In the genomic region with DNA sequence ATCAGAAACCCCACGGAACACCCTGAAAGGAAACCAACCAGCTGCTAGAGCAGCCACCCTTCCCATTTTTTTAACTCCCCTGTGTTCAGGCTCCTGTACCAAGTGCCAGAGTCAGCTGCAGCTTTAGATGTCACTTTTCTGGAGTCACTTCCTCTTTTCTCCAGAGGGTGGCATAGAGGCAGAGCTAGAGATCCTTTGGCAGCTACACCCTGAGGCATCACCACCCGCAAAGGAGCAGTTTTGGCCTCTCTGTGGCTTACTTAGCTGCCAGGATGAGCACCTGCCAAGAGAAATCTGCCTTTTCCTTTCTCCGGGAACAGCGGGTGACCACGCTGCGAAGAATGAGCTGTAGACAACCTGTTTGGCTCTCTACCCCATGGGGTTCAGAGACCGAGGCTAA, we compare ENCODE assay signal across 8 cellular contexts. TPM values are rescaled to one million over a fixed set of nuclear protein-coding genes. Genes with fewer than 3 reads are reported as not detected.
DNase-seq lines count a peak whose midpoint lies in the region; ATAC-seq and TF ChIP-seq lines count a peak whose summit lies in the region.

No MANE protein-coding gene starts in this region.

- DNase-seq in AG04449 (ENCODE audit: low read depth, low spot score): no peak
- DNase-seq in NCI-H2171 (lab: John Stamatoyannopoulos, UW): peak; percentile 73
- DNase-seq in dorsolateral prefrontal cortex: peak in 4 of 10 donors; percentile 4 to 34 (median 18)
- DNase-seq in trophoblast cell: peak; percentile 10 to 48
- DNase-seq in NCI-H226: no peak
- no peak for DNase-seq in activated CD4-positive, alpha-beta T cell treated with anti-CD3 and anti-CD28 coated beads, Interleukin-2, amount 50 U/mL, for 48 hours

- peak; percentile 37 for ATAC-seq in GM21360 (IDR thresholded peaks at IDR 0.05; ENCODE audit: unreplicated experiment)
- no peak for ATAC-seq in GM18519 (IDR thresholded peaks at IDR 0.05; ENCODE audit: low FRiP score, unreplicated experiment)

- H3K4me1 ChIP-seq in trophoblast cell (ENCODE audit: control insufficient read depth in 1 of 2, insufficient read depth in 2 of 2, low read length in 2 of 2): no peaks in the 10 kb centered on the region

- TF ChIP-seq CTCF in AG04449 (IDR thresholded peaks at IDR 0.05; ENCODE audit: insufficient read depth, low read length, missing control alignments): peak; percentile 7
- TF ChIP-seq CTCF in dorsolateral prefrontal cortex (IDR thresholded peaks at IDR 0.05 in 54 of 56, conservative IDR thresholded peaks at IDR 0.05 in 2 of 56; ENCODE audit: low read depth in 1 of 56, partially characterized antibody in 56 of 56): peak in 50 of 56 donors; percentile 15 to 59 (median 43)

- no peak overlapping the region for H3K14ac ChIP-seq in trophoblast cell (ENCODE audit: low read length)

- no peak overlapping the region for H3K4me2 ChIP-seq in trophoblast cell (ENCODE audit: low read length)

- H3K27me3 ChIP-seq in dorsolateral prefrontal cortex: peaks cover 0 to 93% (median 31%) of the 10 kb centered on the region in 45 donors
- H3K27me3 ChIP-seq in trophoblast cell (ENCODE audit: insufficient read depth, low read length): no peaks in the 10 kb centered on the region

- intact Hi-C loops in dorsolateral prefrontal cortex (cut with DNase I): loop anchor here (2.0 to 10.0 kb wide), 5 partner anchors 241 to 406 kb away; a partner anchor contains a TSS

- no peak overlapping the region for H2BK120ac ChIP-seq in trophoblast cell (ENCODE audit: insufficient read depth, low read length, poor library complexity)

- no peaks in the 10 kb centered on the region for H3K9me3 ChIP-seq in trophoblast cell (ENCODE audit: insufficient read depth, low read depth, low read length)

- POLR2A ChIA-PET in AG04449 (lab: Yijun Ruan, JAX): no interaction called here

- no peaks in the 10 kb centered on the region for H3K79me1 ChIP-seq in trophoblast cell (ENCODE audit: low read length)

- H2AFZ ChIP-seq in trophoblast cell (ENCODE audit: insufficient read depth, low read length, poor library complexity): no peak overlapping the region

- CTCF ChIA-PET in AG04449 (lab: Yijun Ruan, JAX): interaction anchor here (0.9 to 2.8 kb wide), 6 partner anchors 11 to 403 kb away, joined by 3 to 17 read pairs (median 4); no protein-coding TSS in a partner anchor

- H2BK5ac ChIP-seq in trophoblast cell (ENCODE audit: low read depth, low read length, poor library complexity): no peak overlapping the region

- no peak overlapping the region for H4K8ac ChIP-seq in trophoblast cell (ENCODE audit: low read depth, low read length)

- H3K9ac ChIP-seq in trophoblast cell (ENCODE audit: low read length): no peak overlapping the region

- no peak overlapping the region for H4K91ac ChIP-seq in trophoblast cell (ENCODE audit: low read depth, low read length)

- no peaks in the 10 kb centered on the region for H3K36me3 ChIP-seq in trophoblast cell (ENCODE audit: control insufficient read depth in 1 of 2, insufficient read depth in 2 of 2, low read length in 2 of 2)

- H3K27ac ChIP-seq in dorsolateral prefrontal cortex: no peak overlapping the region
- no peak overlapping the region for H3K27ac ChIP-seq in trophoblast cell (ENCODE audit: low read depth, low read length)

- no peak overlapping the region for H3K18ac ChIP-seq in trophoblast cell (ENCODE audit: low read length)

- no CpG with 5 or more reads among the region's 7 CpGs for WGBS in trophoblast cell (ENCODE audit: extremely low coverage, insufficient coverage, insufficient read length)

- no peaks in the 10 kb centered on the region for H3K79me2 ChIP-seq in trophoblast cell (ENCODE audit: control insufficient read depth, insufficient read depth, low read length, poor library complexity)

- H2AK5ac ChIP-seq in trophoblast cell (ENCODE audit: low read length): no peak overlapping the region

- H3K4ac ChIP-seq in trophoblast cell (ENCODE audit: low read depth, low read length): no peak overlapping the region

- H3K4me3 ChIP-seq in AG04449 (ENCODE audit: low read depth, low read length) (no peak overlapping the region), dorsolateral prefrontal cortex (no peak overlapping the region), trophoblast cell (ENCODE audit: low read depth, low read length) (no peak overlapping the region)

- no peak overlapping the region for H4K12ac ChIP-seq in trophoblast cell (ENCODE audit: low read depth, low read length)

- H3K23ac ChIP-seq in trophoblast cell (ENCODE audit: low read length): no peak overlapping the region

- no peak overlapping the region for H2BK12ac ChIP-seq in trophoblast cell (ENCODE audit: low read length)

RNA-seq across cellular contexts. Expression of a gene that starts 58.0 kb away (rescaled TPM):
- total RNA-seq in dorsolateral prefrontal cortex: 10 to 100 TPM in 118 of 120 experiments, 1 to 10 TPM in 2; 7.6 to 45.4 (median 26.8) TPM
- polyA plus RNA-seq in trophoblast cell (2013): 0.08 TPM in 2 replicates

Comparison
In these comparisons a context has a peak if more than half of its experiments do, and no peak if none do; other contexts are left out.
1. DNase-seq: peak in NCI-H2171 (single experiment) and trophoblast cell (2 of 2); none in AG04449 (single experiment), NCI-H226 (single experiment) and activated CD4-positive, alpha-beta T cell treated with anti-CD3 and anti-CD28 coated beads, Interleukin-2, amount 50 U/mL, for 48 hours (0 of 2).